ENCODE assay signal across 15 cellular contexts in genomic region chr17:17911003-17911613, GRCh38.
DNase-seq lines count a peak whose midpoint lies in the region; ATAC-seq and TF ChIP-seq lines count a peak whose summit lies in the region.
"Had no signal": no experiment of that assay in that cellular context is flagged by ENCODE, and none has a peak within 500 bp of the region (broad histone marks: within the 10 kb centered on the region; RNA-seq: fewer than 3 reads in every experiment).

No MANE protein-coding gene starts in this region.

- H3K4me1 ChIP-seq in lung (ENCODE audit: control insufficient read depth in 2 of 2, insufficient read depth in 2 of 2, low read length in 2 of 2) (peaks cover 7 to 12% of the 10 kb centered on the region in 2 donors), spleen (peaks cover 3 to 44% (median 23%) of the 10 kb centered on the region in 6 donors), gastroesophageal sphincter (peaks cover 0 to 47% (median 10%) of the 10 kb centered on the region in 3 donors)

- TF ChIP-seq POLR2A in spleen (IDR thresholded peaks at IDR 0.05) = no peak
- TF ChIP-seq POLR2A in gastroesophageal sphincter (IDR thresholded peaks at IDR 0.05) = no peak

- DNase-seq in NCI-H1417 (lab: John Stamatoyannopoulos, UW) (peak in 2 of 3 experiments; percentile 25 to 36), NCI-H1417 treated with DMSO at 0.1 percent for 48 hours (lab: John Stamatoyannopoulos, UW) (no peak), ecto neural progenitor cell (ENCODE audit: low spot score) (peak; percentile 75), lung (ENCODE audit: low spot score) (no peak), spleen (no peak), head of caudate nucleus (no peak)
- DNase-seq: activated CD4-positive, alpha-beta T cell treated with anti-CD3 and anti-CD28 coated beads for 1 hour; activated T-cell treated with anti-CD3 and anti-CD28 coated beads, Interleukin-2, amount 50 U/mL, for 48 hours; CD8-positive, alpha-beta T cell; colonic mucosa; GOT3; NCI-H1694 treated with DMSO at 0.1 percent for 48 hours had no signal

- no peak for TF ChIP-seq EP300 in gastroesophageal sphincter (IDR thresholded peaks at IDR 0.05)

- TF ChIP-seq CTCF in lung (IDR thresholded peaks at IDR 0.05; ENCODE audit: control extremely low read depth, extremely low read depth) = no peak
- no peak for TF ChIP-seq CTCF in spleen (IDR thresholded peaks at IDR 0.05 in 8 of 11, conservative IDR thresholded peaks at IDR 0.05 in 3 of 11)
- TF ChIP-seq CTCF in gastroesophageal sphincter (IDR thresholded peaks at IDR 0.05) = no peak

- no peak overlapping the region for H3K4me3 ChIP-seq in lung
- H3K4me3 ChIP-seq in spleen = no peak overlapping the region
- no peak overlapping the region for H3K4me3 ChIP-seq in gastroesophageal sphincter
- H3K4me3 ChIP-seq: adrenal gland, colonic mucosa had no signal

- WGBS in lung, 2 donors = 74 to 82% methylated on average over 10 of the region's 10 CpGs
- WGBS in spleen, 5 donors = 77 to 86% (median 79%) methylated on average over 7 to 10 of the region's 10 CpGs
- WGBS in gastroesophageal sphincter (ENCODE audit: low coverage in 1 of 2), 2 donors = 54 to 75% methylated on average over 4 to 6 of the region's 10 CpGs

- H3K27ac ChIP-seq in lung (ENCODE audit: low read depth in 1 of 2, low read length in 1 of 2) (peak overlapping the region; percentile 59 to 72), spleen (peak overlapping the region in 7 of 8 donors; percentile 32 to 70 (median 65)), gastroesophageal sphincter (no peak overlapping the region)
- H3K27ac ChIP-seq: colonic mucosa had no signal

- H3K9me3 ChIP-seq in lung (ENCODE audit: control insufficient read depth in 2 of 2, insufficient read depth in 1 of 2, low read length in 1 of 2) (no peaks in the 10 kb centered on the region), spleen (no peaks in the 10 kb centered on the region), gastroesophageal sphincter (no peaks in the 10 kb centered on the region)
- H3K9me3 ChIP-seq: adrenal gland, colonic mucosa had no signal

- H3K27me3 ChIP-seq in lung (ENCODE audit: control insufficient read depth, insufficient read depth) (no peaks in the 10 kb centered on the region), spleen (replicated peaks in 1 of 7) (no peaks in the 10 kb centered on the region), gastroesophageal sphincter (no peaks in the 10 kb centered on the region)
- H3K27me3 ChIP-seq: adrenal gland, colonic mucosa had no signal

- ATAC-seq in lung (ENCODE audit: insufficient read depth, low FRiP score) (no peak), gastroesophageal sphincter (no peak), HG03175 (IDR thresholded peaks at IDR 0.05; ENCODE audit: unreplicated experiment) (no peak)
- ATAC-seq: CD8-positive, alpha-beta T cell had no signal

- H3K36me3 ChIP-seq in lung (ENCODE audit: control insufficient read depth in 2 of 2, insufficient read depth in 2 of 2, low read length in 2 of 2) (no peaks in the 10 kb centered on the region), spleen (peaks cover 0 to 11% (median 0%) of the 10 kb centered on the region in 6 donors), gastroesophageal sphincter (peaks cover 0 to 15% of the 10 kb centered on the region in 2 donors)
- H3K36me3 ChIP-seq: adrenal gland, colonic mucosa had no signal

- intact Hi-C loops in spleen (cut with DNase I; ENCODE audit: low total_unique reads) (loop anchor here (10.0 kb wide), 1 partner anchor 96 kb away; no protein-coding TSS in a partner anchor), head of caudate nucleus (cut with DNase I) (no loop called here)

Comparison
In these comparisons a context has a peak if more than half of its experiments do, and no peak if none do; other contexts are left out.
1. DNase-seq: peak in NCI-H1417 (2 of 3) and ecto neural progenitor cell (single experiment); none in NCI-H1417 treated with DMSO at 0.1 percent for 48 hours (single experiment), lung (single experiment), spleen (single experiment) and head of caudate nucleus (0 of 42).
2. H3K27ac ChIP-seq: peak in lung (2 of 2) and spleen (7 of 8); none in gastroesophageal sphincter (0 of 4).